Comparison of ENCODE assay signal across 20 cellular contexts in genomic region chr11:133809525-133810178, GRCh38. TPM values are rescaled to one million over a fixed set of nuclear protein-coding genes. Genes with fewer than 3 reads are reported as not detected.
DNase-seq lines count a peak whose midpoint lies in the region; ATAC-seq and TF ChIP-seq lines count a peak whose summit lies in the region.
"Had no signal": no experiment of that assay in that cellular context is flagged by ENCODE, and none has a peak within 500 bp of the region (broad histone marks: within the 10 kb centered on the region; RNA-seq: fewer than 3 reads in every experiment).

No MANE protein-coding gene starts in this region.

- H3K27ac ChIP-seq in HUES64 (ENCODE audit: low read depth, low read length) (no peak overlapping the region), WERI-Rb-1 (no peak overlapping the region), rectal smooth muscle tissue (ENCODE audit: low read depth, low read length) (no peak overlapping the region)
- H3K27ac ChIP-seq: SJSA1, tibial nerve had no signal

- no peaks in the 10 kb centered on the region for H3K9me3 ChIP-seq in HUES64 (ENCODE audit: insufficient read depth, low read depth, low read length)
- peaks cover 2% of the 10 kb centered on the region for H3K9me3 ChIP-seq in WERI-Rb-1 (ENCODE audit: severe bottlenecking)
- H3K9me3 ChIP-seq: BE2C, SJSA1, tibial nerve had no signal

- DNase-seq in WERI-Rb-1 (no peak), left ventricle myocardium superior (no peak), NCI-H510A treated with DMSO at 0.1 percent for 48 hours (lab: John Stamatoyannopoulos, UW) (no peak), globus pallidus (ENCODE audit: low spot score) (no peak), NCI-H510A (lab: John Stamatoyannopoulos, UW) (no peak)
- DNase-seq: activated CD4-positive, alpha-beta T cell treated with anti-CD3 and anti-CD28 coated beads, Interleukin-2, amount 10 ng/mL, durations not matched to agents 24 days and 14 days; activated T-cell treated with anti-CD3 and anti-CD28 coated beads, Interleukin-2, amount 50 U/mL, for 1 hour; BE2C; DND-41; HCEC 1CT; NCI-H2107; T1000 had no signal

- TF ChIP-seq CTCF in WERI-Rb-1 (IDR thresholded peaks at IDR 0.05; ENCODE audit: low read depth, low read length), result peak; percentile 21; the same call in 1 of the 2 replicates

- 43% methylated on average over 19 of the region's 19 CpGs for WGBS in HUES64

- H3K9ac ChIP-seq in HUES64 (ENCODE audit: low read depth, low read length) (peak overlapping the region; percentile 20; the same call in 1 of the 2 replicates), rectal smooth muscle tissue (ENCODE audit: low read length) (no peak overlapping the region)

- H3K4me3 ChIP-seq in HUES64 (ENCODE audit: low read length), result no peak overlapping the region
- H3K4me3 ChIP-seq in WERI-Rb-1 (ENCODE audit: low read depth, low read length), result no peak overlapping the region; the same call in 1 of the 2 replicates
- H3K4me3 ChIP-seq in rectal smooth muscle tissue (ENCODE audit: low read length), result peak overlapping the region; percentile 18
- H3K4me3 ChIP-seq: SJSA1 had no signal

- ATAC-seq in left ventricle myocardium superior (peak; percentile 71), GM18517 (IDR thresholded peaks at IDR 0.05; ENCODE audit: unreplicated experiment) (no peak)

- H3K36me3 ChIP-seq in HUES64 (ENCODE audit: insufficient read depth, low read length) (no peaks in the 10 kb centered on the region), WERI-Rb-1 (no peaks in the 10 kb centered on the region), rectal smooth muscle tissue (ENCODE audit: control insufficient read depth, insufficient read depth, low read length) (no peaks in the 10 kb centered on the region)
- H3K36me3 ChIP-seq: BE2C, SJSA1, tibial nerve had no signal

- H3K4me1 ChIP-seq in HUES64 (ENCODE audit: insufficient read depth, low read length) (peaks cover 42% of the 10 kb centered on the region), rectal smooth muscle tissue (ENCODE audit: control insufficient read depth, insufficient read depth, low read length) (no peaks in the 10 kb centered on the region)
- H3K4me1 ChIP-seq: BE2C, SJSA1 had no signal

- intact Hi-C loops in left ventricle myocardium superior (cut with micrococcal nuclease), result no loop called here

- H3K27me3 ChIP-seq in HUES64 (ENCODE audit: insufficient read depth, low read length) (no peaks in the 10 kb centered on the region; the same call in 1 of the 2 replicates), WERI-Rb-1 (ENCODE audit: insufficient read depth, low read depth, severe bottlenecking) (peaks cover 49% of the 10 kb centered on the region), rectal smooth muscle tissue (ENCODE audit: control insufficient read depth, insufficient read depth, low read length) (peaks cover 3% of the 10 kb centered on the region)
- H3K27me3 ChIP-seq: SJSA1, tibial nerve had no signal

RNA-seq across cellular contexts. Expression of gene SPATA19, which starts 35.7 kb away (rescaled TPM):
- polyA plus RNA-seq in HUES64 (2013, experiment 1 of 2), result not detected
- polyA plus RNA-seq in HUES64 (2013, experiment 2 of 2), result not detected
- not detected for total RNA-seq in left ventricle myocardium superior
- total RNA-seq: activated CD4-positive, alpha-beta T cell treated with anti-CD3 and anti-CD28 coated beads, Interleukin-2, amount 10 ng/mL, durations not matched to agents 24 days and 14 days; fibroblast of villous mesenchyme; lung microvascular endothelial cell; SJSA1; tibial nerve had no signal
- polyA plus RNA-seq: neural cell had no signal
